8 cellular contexts compared by ENCODE assay signal in the genomic region with DNA sequence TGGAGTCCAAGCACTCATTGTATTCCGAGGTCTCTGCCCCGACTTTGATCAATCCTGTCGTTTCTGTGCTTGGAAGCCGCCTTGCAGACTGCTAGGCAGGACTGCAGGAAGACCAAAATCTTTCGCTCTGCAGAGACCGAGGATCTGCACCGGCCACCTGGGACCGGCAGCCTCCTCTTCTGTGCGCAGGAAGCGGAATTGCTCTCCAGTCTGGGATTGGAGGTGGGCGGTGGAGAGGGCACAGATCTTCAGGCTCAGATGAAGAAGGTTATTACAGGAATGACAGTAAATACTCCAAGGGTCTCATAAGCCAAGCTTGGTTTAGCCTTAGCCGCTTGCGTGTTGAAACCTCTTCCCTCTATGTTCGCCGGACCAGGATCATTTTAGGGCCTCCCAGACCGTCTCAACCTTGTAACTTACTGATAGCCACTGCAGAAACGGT. TPM values are rescaled to one million over a fixed set of nuclear protein-coding genes. Genes with fewer than 3 reads are reported as not detected.
A peak's percentile ranks its signal among the peaks of the same experiment; 100 is the strongest.
DNase-seq lines count a peak whose midpoint lies in the region; ATAC-seq and TF ChIP-seq lines count a peak whose summit lies in the region.

No MANE protein-coding gene starts in this region.

- peak overlapping the region; percentile 82 for H3K4me3 Mint-ChIP-seq in activated T-helper 17 cell treated with anti-CD3 and anti-CD28 coated beads, Interleukin-2, amount 50 U/mL, for 72 hours
- peak overlapping the region; percentile 90 for H3K4me3 Mint-ChIP-seq in glutamatergic neuron (ENCODE audit: unreplicated experiment)
- peak overlapping the region; percentile 87 for H3K4me3 Mint-ChIP-seq in osteocyte (ENCODE audit: unreplicated experiment)

- TF ChIP-seq CTCF in glutamatergic neuron (IDR thresholded peaks at IDR 0.05; ENCODE audit: partially characterized antibody, unreplicated experiment) (no peak), osteocyte (IDR thresholded peaks at IDR 0.05) (no peak)

- ATAC-seq in activated T-helper 17 cell treated with anti-CD3 and anti-CD28 coated beads, Interleukin-2, amount 50 U/mL, for 72 hours (replicated peaks), result no peak
- ATAC-seq in HG03175 (IDR thresholded peaks at IDR 0.05; ENCODE audit: unreplicated experiment) (no peak), HG03342 (IDR thresholded peaks at IDR 0.05; ENCODE audit: unreplicated experiment) (no peak)

- H3K36me3 Mint-ChIP-seq in activated T-helper 17 cell treated with anti-CD3 and anti-CD28 coated beads, Interleukin-2, amount 50 U/mL, for 72 hours (ENCODE audit: low read depth), result peaks cover 36% of the 10 kb centered on the region
- H3K36me3 Mint-ChIP-seq in glutamatergic neuron (ENCODE audit: unreplicated experiment) (no peaks in the 10 kb centered on the region), osteocyte (ENCODE audit: unreplicated experiment) (peaks cover 17% of the 10 kb centered on the region)

- H3K9me3 Mint-ChIP-seq in activated T-helper 17 cell treated with anti-CD3 and anti-CD28 coated beads, Interleukin-2, amount 50 U/mL, for 72 hours, result no peaks in the 10 kb centered on the region
- H3K9me3 Mint-ChIP-seq in glutamatergic neuron (ENCODE audit: unreplicated experiment), result peaks cover 16% of the 10 kb centered on the region
- H3K9me3 Mint-ChIP-seq in osteocyte (ENCODE audit: unreplicated experiment), result no peaks in the 10 kb centered on the region

- H3K27me3 Mint-ChIP-seq in activated T-helper 17 cell treated with anti-CD3 and anti-CD28 coated beads, Interleukin-2, amount 50 U/mL, for 72 hours, result peaks cover 11% of the 10 kb centered on the region
- H3K27me3 Mint-ChIP-seq in glutamatergic neuron (ENCODE audit: unreplicated experiment) (peaks cover 14% of the 10 kb centered on the region), osteocyte (ENCODE audit: unreplicated experiment) (peaks cover 21% of the 10 kb centered on the region)

- peaks cover 19% of the 10 kb centered on the region for H3K4me1 Mint-ChIP-seq in activated T-helper 17 cell treated with anti-CD3 and anti-CD28 coated beads, Interleukin-2, amount 50 U/mL, for 72 hours
- peaks cover 29% of the 10 kb centered on the region for H3K4me1 Mint-ChIP-seq in glutamatergic neuron (ENCODE audit: low read depth, unreplicated experiment)
- H3K4me1 Mint-ChIP-seq in osteocyte (ENCODE audit: unreplicated experiment), result peaks cover 20% of the 10 kb centered on the region

- peak; percentile 11 for DNase-seq in DMS79 (lab: John Stamatoyannopoulos, UW)
- no peak for DNase-seq in DMS79 treated with DMSO at 0.1 percent for 48 hours (lab: John Stamatoyannopoulos, UW)
- peak; percentile 37 for DNase-seq in NCI-H1105 treated with DMSO at 0.1 percent for 48 hours (lab: John Stamatoyannopoulos, UW)
- peak; percentile 60 for DNase-seq in glutamatergic neuron
- DNase-seq in osteocyte (ENCODE audit: extremely low spot score, unreplicated experiment), result no peak

- H3K27ac Mint-ChIP-seq in activated T-helper 17 cell treated with anti-CD3 and anti-CD28 coated beads, Interleukin-2, amount 50 U/mL, for 72 hours, result peak overlapping the region; percentile 40
- H3K27ac Mint-ChIP-seq in glutamatergic neuron (ENCODE audit: unreplicated experiment), result peak overlapping the region; percentile 69
- H3K27ac Mint-ChIP-seq in osteocyte (ENCODE audit: unreplicated experiment), result peak overlapping the region; percentile 67

RNA-seq across cellular contexts. Expression of a gene that starts 1.0 kb away (rescaled TPM):
- total RNA-seq in activated T-helper 17 cell treated with anti-CD3 and anti-CD28 coated beads, Interleukin-2, amount 50 U/mL, for 72 hours, result 10 to 100 TPM; 31.2 to 32.8 TPM
- total RNA-seq in glutamatergic neuron (ENCODE audit: unreplicated experiment), result 65.4 TPM
- total RNA-seq in osteocyte, result 82.2 and 83.6 TPM in 2 replicates

RNA-seq across cellular contexts. Expression of a gene that starts 29.2 kb away (rescaled TPM):
- 10 to 100 TPM; 13.1 to 19.5 TPM for total RNA-seq in activated T-helper 17 cell treated with anti-CD3 and anti-CD28 coated beads, Interleukin-2, amount 50 U/mL, for 72 hours
- 10.4 TPM for total RNA-seq in glutamatergic neuron (ENCODE audit: unreplicated experiment)
- 6.1 and 6.3 TPM in 2 replicates for total RNA-seq in osteocyte

Comparison
In these comparisons a context has a peak if more than half of its experiments do, and no peak if none do; other contexts are left out.
1. DNase-seq: peak in DMS79 (single experiment), NCI-H1105 treated with DMSO at 0.1 percent for 48 hours (single experiment) and glutamatergic neuron (single experiment); none in DMS79 treated with DMSO at 0.1 percent for 48 hours (single experiment) and osteocyte (single experiment).
2. Peak in every context shown above with its lines, with median percentiles within 50 percentile points of each other: H3K27ac Mint-ChIP-seq and H3K4me3 Mint-ChIP-seq.